Comparison of ENCODE assay signal across 8 cellular contexts in genomic region chr19:58406818-58407657, GRCh38. TPM values are rescaled to one million over a fixed set of nuclear protein-coding genes. Genes with fewer than 3 reads are reported as not detected.
DNase-seq lines count a peak whose midpoint lies in the region; ATAC-seq and TF ChIP-seq lines count a peak whose summit lies in the region.

No MANE protein-coding gene starts in this region.

- H3K4me1 ChIP-seq in RWPE2 (ENCODE audit: insufficient read depth, poor library complexity, severe bottlenecking) (peaks cover 4% of the 10 kb centered on the region), skeletal muscle tissue (ENCODE audit: control insufficient read depth in 3 of 3, insufficient read depth in 3 of 3, low read length in 3 of 3) (peaks cover 24 to 39% (median 25%) of the 10 kb centered on the region in 3 donors)

- H3K4me3 ChIP-seq in RWPE2 (ENCODE audit: severe bottlenecking), result peak overlapping the region; percentile 86
- peak overlapping the region; percentile 89 to 98 (median 96) for H3K4me3 ChIP-seq in skeletal muscle tissue (ENCODE audit: low read length in 3 of 3)

- ATAC-seq in RWPE2 (ENCODE audit: low read depth) (no peak), esophagus mucosa (peak; percentile 3), GM21515 (IDR thresholded peaks at IDR 0.05; ENCODE audit: unreplicated experiment) (no peak)

- DNase-seq in DMS 273 (lab: John Stamatoyannopoulos, UW; ENCODE audit: unreplicated experiment) (peak; percentile 48), DMS 273 treated with DMSO at 0.1 percent for 48 hours (lab: John Stamatoyannopoulos, UW) (no peak), RWPE2 (ENCODE audit: low spot score) (no peak), SIG-M5 treated with dmso at 0.1 percent for 504 hours (lab: John Stamatoyannopoulos, UW; ENCODE audit: unreplicated experiment) (no peak), UCSD-AML1 (lab: John Stamatoyannopoulos, UW; ENCODE audit: unreplicated experiment) (no peak)

- H3K9me3 ChIP-seq in RWPE2 (ENCODE audit: severe bottlenecking) (no peaks in the 10 kb centered on the region), skeletal muscle tissue (ENCODE audit: control insufficient read depth in 3 of 3, low read length in 3 of 3) (no peaks in the 10 kb centered on the region)

- TF ChIP-seq CTCF in RWPE2 (IDR thresholded peaks at IDR 0.05; ENCODE audit: poor library complexity, severe bottlenecking), result peak; percentile 27

- H3K36me3 ChIP-seq in RWPE2 (ENCODE audit: low read depth) (no peaks in the 10 kb centered on the region; the same call in 1 of the 2 replicates), skeletal muscle tissue (ENCODE audit: control insufficient read depth in 3 of 3, insufficient read depth in 3 of 3, low read length in 3 of 3) (peaks cover 0 to 3% (median 0%) of the 10 kb centered on the region in 3 donors)

- H3K9ac ChIP-seq in skeletal muscle tissue (ENCODE audit: low read depth in 1 of 3, low read length in 3 of 3), result peak overlapping the region in 2 of 3 donors; percentile 96

- H3K27me3 ChIP-seq in RWPE2 (ENCODE audit: insufficient read depth, poor library complexity, severe bottlenecking) (no peaks in the 10 kb centered on the region), skeletal muscle tissue (ENCODE audit: control insufficient read depth in 3 of 3, insufficient read depth in 3 of 3, low read length in 3 of 3) (no peaks in the 10 kb centered on the region)

- H3K27ac ChIP-seq in RWPE2 (ENCODE audit: poor library complexity, severe bottlenecking) (peak overlapping the region; percentile 57), skeletal muscle tissue (ENCODE audit: low read depth, low read length) (no peak overlapping the region)

RNA-seq across cellular contexts. Expression of gene ZNF584, which starts 1.4 kb away (rescaled TPM):
- total RNA-seq in esophagus mucosa (6.5 TPM), skeletal muscle tissue (8.4 TPM)

RNA-seq across cellular contexts. Expression of gene RNF225, which starts 11.6 kb away (rescaled TPM):
- total RNA-seq in esophagus mucosa, result 14.7 TPM
- total RNA-seq in skeletal muscle tissue, result not detected

RNA-seq across cellular contexts. Expression of gene RPS5, which starts 20.0 kb away (rescaled TPM):
- 1,223 TPM for total RNA-seq in esophagus mucosa
- total RNA-seq in skeletal muscle tissue, result 3,737 TPM

RNA-seq across cellular contexts. Expression of gene ZNF837, which starts 26.2 kb away (rescaled TPM):
- total RNA-seq in esophagus mucosa (2.7 TPM), skeletal muscle tissue (0.52 TPM)

RNA-seq across cellular contexts. Expression of gene ZNF132, which starts 32.9 kb away (rescaled TPM):
- total RNA-seq in esophagus mucosa (1.0 TPM), skeletal muscle tissue (9.9 TPM)

Comparison
In these comparisons a context has a peak if more than half of its experiments do, and no peak if none do; other contexts are left out.
1. RNA of gene RNF225, which starts 11.6 kb away (total RNA-seq): 14.7 TPM in esophagus mucosa (single experiment); not detected in skeletal muscle tissue (single experiment); every median in the first group is over 10 times any median in the second.